30 cellular contexts compared by ENCODE assay signal in the genomic region with DNA sequence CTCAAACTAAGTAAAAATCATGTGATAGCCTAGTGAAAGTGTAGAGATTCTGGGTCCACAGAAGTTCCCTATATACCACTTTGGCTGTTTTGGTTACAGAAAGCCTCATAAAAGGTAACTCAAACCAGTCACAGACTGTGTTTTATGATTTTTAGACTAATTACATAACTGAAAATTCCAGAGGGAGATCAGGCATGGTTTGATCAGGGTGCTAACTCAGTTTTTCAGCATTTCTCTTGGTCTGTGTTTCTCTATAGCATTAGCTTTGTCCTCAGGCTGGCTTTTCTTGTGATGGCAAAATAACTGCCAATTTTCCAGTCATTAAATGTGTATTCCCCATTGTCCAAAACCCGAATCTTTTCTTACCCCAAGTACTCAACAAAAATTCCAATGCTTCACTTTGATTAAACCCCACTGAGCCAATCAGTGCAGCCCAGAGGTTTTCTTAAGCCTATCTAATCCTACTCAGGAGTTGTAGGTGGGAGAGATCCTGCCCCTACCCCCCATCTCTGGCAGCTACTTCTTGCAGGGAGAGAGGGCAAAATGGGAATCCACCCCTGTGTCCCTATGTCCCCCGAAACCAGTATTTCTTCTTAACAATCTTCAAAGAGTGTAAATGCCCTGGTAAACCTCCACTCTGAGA. TPM values are rescaled to one million over a fixed set of nuclear protein-coding genes. Genes with fewer than 3 reads are reported as not detected.
DNase-seq lines count a peak whose midpoint lies in the region; ATAC-seq, FAIRE-seq and TF ChIP-seq lines count a peak whose summit lies in the region.
"Had no signal": no experiment of that assay in that cellular context is flagged by ENCODE, and none has a peak within 500 bp of the region (broad histone marks: within the 10 kb centered on the region; RNA-seq: fewer than 3 reads in every experiment).

No MANE protein-coding gene starts in this region.

- H4K20me1 ChIP-seq in astrocyte (ENCODE audit: insufficient read depth, low read length) (no peaks in the 10 kb centered on the region), GM23248 (ENCODE audit: insufficient read depth) (no peaks in the 10 kb centered on the region)
- H4K20me1 ChIP-seq: BLaER1 treated with 17β-estradiol and CSF1 and Interleukin-3, amounts not matched to agents 10 nM and 100 nM had no signal

- H3K36me3 ChIP-seq in astrocyte (ENCODE audit: insufficient read depth, low read length) (no peaks in the 10 kb centered on the region), gastroesophageal sphincter (no peaks in the 10 kb centered on the region), sigmoid colon (no peaks in the 10 kb centered on the region), GM23248 (ENCODE audit: low read depth) (no peaks in the 10 kb centered on the region), body of pancreas (replicated peaks in 1 of 2; ENCODE audit: insufficient read depth in 1 of 2, low read depth in 2 of 2) (no peaks in the 10 kb centered on the region)
- H3K36me3 ChIP-seq: BLaER1 treated with 17β-estradiol and CSF1 and Interleukin-3, amounts not matched to agents 10 nM and 100 nM; pancreas; uterus had no signal

- H3K27ac ChIP-seq in astrocyte (ENCODE audit: low read depth, low read length) (no peak overlapping the region), gastroesophageal sphincter (peak overlapping the region in 3 of 4 donors; percentile 28 to 56 (median 39)), sigmoid colon (peak overlapping the region in 3 of 4 donors; percentile 25 to 44 (median 33)), GM23248 (no peak overlapping the region), body of pancreas (no peak overlapping the region)
- H3K27ac ChIP-seq: BLaER1 treated with 17β-estradiol and CSF1 and Interleukin-3, amounts not matched to agents 10 nM and 100 nM; pancreas; uterus had no signal

- H3K4me1 Mint-ChIP-seq in Calu3 (ENCODE audit: low read depth, unreplicated experiment) (peaks cover 26% of the 10 kb centered on the region), astrocyte (ENCODE audit: low read depth, unreplicated experiment) (no peaks in the 10 kb centered on the region)

- no TSS peak for BruUV-seq in Calu3 (replicated peaks; lab: Mats Ljungman, UMichigan)

- DNase-seq in Calu3 (no peak), astrocyte (ENCODE audit: low read depth) (no peak), sigmoid colon (no peak), GM23248 (no peak), DMS79 (lab: John Stamatoyannopoulos, UW) (no peak), body of pancreas (no peak)
- DNase-seq: ACHN; activated CD4-positive, alpha-beta T cell treated with anti-CD3 and anti-CD28 coated beads, Interleukin-2, amount 10 ng/mL, durations not matched to agents 24 days and 14 days; activated CD8-positive, alpha-beta memory T cell treated with anti-CD3 and anti-CD28 coated beads, Interleukin-2, amount 50 U/mL, for 48 hours; activated effector memory CD4-positive, alpha-beta T cell treated with anti-CD3 and anti-CD28 coated beads, Interleukin-2, amount 50 U/mL, for 16 hours; KBM-7; NCI-H1694 treated with DMSO at 0.1 percent for 48 hours; SHP77 treated with DMSO at 0.1 percent for 48 hours; stimulated activated CD4-positive, alpha-beta T cell treated with anti-CD3 and anti-CD28 coated beads, Interleukin-2, amount 100 ng/mL, for 48 hours; T-helper 1 cell; uterus had no signal

- H3K79me2 ChIP-seq in astrocyte (ENCODE audit: insufficient read depth, low read length) (no peaks in the 10 kb centered on the region), GM23248 (ENCODE audit: insufficient read depth) (no peaks in the 10 kb centered on the region)

- H3K36me3 Mint-ChIP-seq in Calu3 (ENCODE audit: insufficient read depth, unreplicated experiment) (peaks cover 21% of the 10 kb centered on the region), astrocyte (ENCODE audit: low read depth, unreplicated experiment) (no peaks in the 10 kb centered on the region)
- H3K36me3 Mint-ChIP-seq: naive thymus-derived CD8-positive, alpha-beta T cell had no signal

- H3K9me3 Mint-ChIP-seq in Calu3 (ENCODE audit: low read depth, unreplicated experiment) (peaks cover 3% of the 10 kb centered on the region), astrocyte (ENCODE audit: unreplicated experiment) (peaks cover 7% of the 10 kb centered on the region)
- H3K9me3 Mint-ChIP-seq: activated CD4-positive, alpha-beta T cell treated with anti-CD3 and anti-CD28 coated beads, Interleukin-2, amount 10 ng/mL, durations not matched to agents 24 days and 14 days; activated naive CD8-positive, alpha-beta T cell treated with anti-CD3 and anti-CD28 coated beads, Interleukin-2, amount 50 U/mL, for 24 hours; naive thymus-derived CD8-positive, alpha-beta T cell had no signal

- H3K4me3 Mint-ChIP-seq in Calu3 (ENCODE audit: low read depth, unreplicated experiment) (no peak overlapping the region), astrocyte (ENCODE audit: unreplicated experiment) (peak overlapping the region; percentile 16)
- H3K4me3 Mint-ChIP-seq: activated CD4-positive, alpha-beta T cell treated with anti-CD3 and anti-CD28 coated beads, Interleukin-2, amount 10 ng/mL, durations not matched to agents 24 days and 14 days; activated naive CD8-positive, alpha-beta T cell treated with anti-CD3 and anti-CD28 coated beads, Interleukin-2, amount 50 U/mL, for 24 hours; naive thymus-derived CD8-positive, alpha-beta T cell had no signal

- in situ Hi-C loops in GM23248 (cut with MboI): no loop called here

- TF ChIP-seq POLR2A in gastroesophageal sphincter (IDR thresholded peaks at IDR 0.05) (no peak), sigmoid colon (IDR thresholded peaks at IDR 0.05) (no peak), body of pancreas (IDR thresholded peaks at IDR 0.05) (no peak)

- H3K4me3 ChIP-seq in astrocyte (ENCODE audit: insufficient read depth, low read depth, low read length) (no peak overlapping the region), gastroesophageal sphincter (no peak overlapping the region), sigmoid colon (no peak overlapping the region), GM23248 (no peak overlapping the region), body of pancreas (no peak overlapping the region)
- H3K4me3 ChIP-seq: BLaER1 treated with 17β-estradiol and CSF1 and Interleukin-3, amounts not matched to agents 10 nM and 100 nM; pancreas; smooth muscle cell; uterus had no signal

- H3K27ac Mint-ChIP-seq in Calu3 (ENCODE audit: unreplicated experiment) (peak overlapping the region; percentile 94), astrocyte (ENCODE audit: unreplicated experiment) (no peak overlapping the region)
- H3K27ac Mint-ChIP-seq: activated CD4-positive, alpha-beta T cell treated with anti-CD3 and anti-CD28 coated beads, Interleukin-2, amount 10 ng/mL, durations not matched to agents 24 days and 14 days; activated naive CD8-positive, alpha-beta T cell treated with anti-CD3 and anti-CD28 coated beads, Interleukin-2, amount 50 U/mL, for 24 hours had no signal

- CTCF ChIA-PET in Calu3 (lab: Charles Lee): interaction anchor here (0.8 to 1.9 kb wide), 6 partner anchors 10 to 63 kb away, joined by 3 to 11 read pairs (median 4); a partner anchor contains a TSS

- H3K27me3 ChIP-seq in astrocyte (ENCODE audit: insufficient read depth, low read length) (no peaks in the 10 kb centered on the region), gastroesophageal sphincter (peaks cover 25% of the 10 kb centered on the region), sigmoid colon (no peaks in the 10 kb centered on the region), GM23248 (replicated peaks; ENCODE audit: insufficient read depth) (peaks cover 6% of the 10 kb centered on the region; the same call in 1 of the 2 replicates), body of pancreas (no peaks in the 10 kb centered on the region)
- H3K27me3 ChIP-seq: BLaER1 treated with 17β-estradiol and CSF1 and Interleukin-3, amounts not matched to agents 10 nM and 100 nM; pancreas; uterus had no signal

- H3K9me3 ChIP-seq in astrocyte (ENCODE audit: insufficient read depth, low read depth, low read length) (peaks cover 5% of the 10 kb centered on the region), gastroesophageal sphincter (no peaks in the 10 kb centered on the region), sigmoid colon (no peaks in the 10 kb centered on the region), GM23248 (ENCODE audit: low read depth) (no peaks in the 10 kb centered on the region), body of pancreas (no peaks in the 10 kb centered on the region)
- H3K9me3 ChIP-seq: pancreas, uterus had no signal

- whole genome bisulfite sequencing in gastroesophageal sphincter (ENCODE audit: low coverage in 1 of 2), 2 donors: 82% methylated on average over 1 of the region's 2 CpGs; no CpG with 5 or more reads in 1 of the 2 donors
- 47 to 49% methylated on average over 2 of the region's 2 CpGs for WGBS in sigmoid colon, 2 donors
- 45 to 50% methylated on average over 2 of the region's 2 CpGs for WGBS in GM23248 (ENCODE audit: low coverage in 1 of 2, low lambda C conversion rate in 2 of 2, missing lambda C conversion rate in 2 of 2), 2 experiments
- 48 to 50% methylated on average over 2 of the region's 2 CpGs for WGBS in body of pancreas, 2 donors

- H3K4me1 ChIP-seq in astrocyte (ENCODE audit: insufficient read depth, low read length) (no peaks in the 10 kb centered on the region), gastroesophageal sphincter (no peaks in the 10 kb centered on the region), sigmoid colon (no peaks in the 10 kb centered on the region), GM23248 (ENCODE audit: insufficient read depth) (no peaks in the 10 kb centered on the region), body of pancreas (peaks cover 7% of the 10 kb centered on the region)
- H3K4me1 ChIP-seq: pancreas, uterus had no signal

- H3K9me2 ChIP-seq in GM23248 (ENCODE audit: insufficient read depth): no peaks in the 10 kb centered on the region

- H3K9ac ChIP-seq in astrocyte (ENCODE audit: low read length): no peak overlapping the region
- no peak overlapping the region for H3K9ac ChIP-seq in GM23248
- H3K9ac ChIP-seq: BLaER1 treated with 17β-estradiol and CSF1 and Interleukin-3, amounts not matched to agents 10 nM and 100 nM had no signal

- H3K27me3 Mint-ChIP-seq in Calu3 (ENCODE audit: unreplicated experiment): no peaks in the 10 kb centered on the region
- peaks cover 5% of the 10 kb centered on the region for H3K27me3 Mint-ChIP-seq in astrocyte (ENCODE audit: low read depth, unreplicated experiment)

- TF ChIP-seq CTCF in Calu3 (IDR thresholded peaks at IDR 0.05; ENCODE audit: unreplicated experiment) (no peak), astrocyte (IDR thresholded peaks at IDR 0.05; ENCODE audit: insufficient read depth, low read depth, low read length) (no peak), gastroesophageal sphincter (IDR thresholded peaks at IDR 0.05) (no peak), sigmoid colon (IDR thresholded peaks at IDR 0.05) (no peak), body of pancreas (IDR thresholded peaks at IDR 0.05) (no peak)

- no peaks in the 10 kb centered on the region for H3F3A ChIP-seq in GM23248 (ENCODE audit: insufficient read depth)

- H2AFZ ChIP-seq in astrocyte (ENCODE audit: low read depth, low read length) (no peak overlapping the region), GM23248 (no peak overlapping the region)

- FAIRE-seq in astrocyte (lab: Jason Lieb, UNC): no peak
- FAIRE-seq: bronchial epithelial cell, endothelial cell of umbilical vein, GM18507, islet of Langerhans, pancreas had no signal

- H3K4me2 ChIP-seq in astrocyte (ENCODE audit: low read length) (no peak overlapping the region), GM23248 (ENCODE audit: unreplicated experiment) (no peak overlapping the region)
- H3K4me2 ChIP-seq: smooth muscle cell had no signal

- no peak for ATAC-seq in gastroesophageal sphincter
- ATAC-seq in body of pancreas: no peak
- ATAC-seq in HG02798 (IDR thresholded peaks at IDR 0.05; ENCODE audit: poor library complexity, unreplicated experiment): no peak
- ATAC-seq: naive thymus-derived CD8-positive, alpha-beta T cell; stimulated activated naive CD8-positive, alpha-beta T cell treated with anti-CD3 and anti-CD28 coated beads, Interleukin-15, Interleukin-2, amounts not matched to agents 100 U/mL and 50 U/mL, for 24 hours had no signal

- TF ChIP-seq EP300 in gastroesophageal sphincter (IDR thresholded peaks at IDR 0.05): no peak
- TF ChIP-seq EP300 in sigmoid colon (IDR thresholded peaks at IDR 0.05): no peak

- intact Hi-C loops in Calu3 (cut with micrococcal nuclease; ENCODE audit: unreplicated experiment): no loop called here
- intact Hi-C loops in sigmoid colon (cut with DNase I): no loop called here
- intact Hi-C loops in body of pancreas (cut with DNase I): no loop called here

RNA-seq across cellular contexts. Expression of a gene that starts 8.6 kb away (rescaled TPM):
- total RNA-seq in Calu3 (2022) (183 and 291 TPM in 2 replicates), astrocyte (not detected in 2 replicates), gastroesophageal sphincter (10 to 100 TPM in 1 of 4 donors, 1 to 10 TPM in 3; 1.2 to 38.8 (median 4.2) TPM), sigmoid colon (10 to 100 TPM in 2 of 4 donors, 1 to 10 TPM in 2; 3.7 to 15.3 (median 8.2) TPM), body of pancreas (10 to 100 TPM; 13.5 to 51.6 TPM)
- polyA plus RNA-seq in sigmoid colon (1,000 to 10,000 TPM; 2,472 to 3,333 (median 2,871) TPM), GM23248 (2016; fragmentation: Nextera tagmentation; extraction: Ambion mirVana) (not detected in 2 replicates)
- not detected in 2 replicates for total RNA-seq in GM23248 (2014; rRNA removed; shearing (Covaris generic))
- total RNA-seq: activated CD4-positive, alpha-beta T cell treated with anti-CD3 and anti-CD28 coated beads, Interleukin-2, amount 10 ng/mL, durations not matched to agents 24 days and 14 days; endothelial cell of umbilical vein; lung microvascular endothelial cell; naive thymus-derived CD8-positive, alpha-beta T cell had no signal
- polyA plus RNA-seq: endothelial cell of umbilical vein; naive thymus-derived CD8-positive, alpha-beta T cell had no signal

RNA-seq across cellular contexts. Expression of a gene that starts 27.8 kb away (rescaled TPM):
- total RNA-seq in Calu3 (2022) (0.42 and 0.68 TPM in 2 replicates), astrocyte (0.20 and 0.29 TPM in 2 replicates), gastroesophageal sphincter (10 to 100 TPM; 24.8 to 47.9 (median 36.2) TPM), sigmoid colon (10 to 100 TPM; 29.0 to 47.1 (median 35.1) TPM), body of pancreas (1 to 10 TPM; 1.6 to 3.9 TPM)
- polyA plus RNA-seq in sigmoid colon (10 to 100 TPM in 1 of 3 donors, 1 to 10 TPM in 2; 4.2 to 35.7 (median 9.0) TPM), GM23248 (2016; fragmentation: Nextera tagmentation; extraction: Ambion mirVana) (0.06 and 0.49 TPM in 2 replicates)
- total RNA-seq in GM23248 (2014; rRNA removed; shearing (Covaris generic)): 0.86 TPM in 1 of 2 replicates, not detected in the other
- total RNA-seq: bronchial epithelial cell, endothelial cell of umbilical vein, lung microvascular endothelial cell had no signal
- polyA plus RNA-seq: endothelial cell of umbilical vein had no signal

RNA-seq across cellular contexts. Expression of a gene that starts 31.6 kb away (rescaled TPM):
- 1.6 and 2.0 TPM in 2 replicates for total RNA-seq in Calu3 (2022)
- total RNA-seq in astrocyte: 0.52 and 1.1 TPM in 2 replicates
- total RNA-seq in gastroesophageal sphincter: 100 to 1,000 TPM in 1 of 4 donors, 10 to 100 TPM in 3; 42.8 to 140 (median 52.7) TPM
- 100 to 1,000 TPM in 1 of 4 donors, 10 to 100 TPM in 3; 39.1 to 107 (median 44.6) TPM for total RNA-seq in sigmoid colon
- 10 to 100 TPM in 2 of 3 donors, 1 to 10 TPM in 1; 6.0 to 57.7 (median 15.0) TPM for polyA plus RNA-seq in sigmoid colon
- 0.43 TPM in 1 of 2 replicates, not detected in the other for total RNA-seq in GM23248 (2014; rRNA removed; shearing (Covaris generic))
- polyA plus RNA-seq in GM23248 (2016; fragmentation: Nextera tagmentation; extraction: Ambion mirVana): 1.2 and 1.9 TPM in 2 replicates
- total RNA-seq in body of pancreas: 1 to 10 TPM; 1.6 to 9.1 TPM
- total RNA-seq: bronchial epithelial cell, dermis blood vessel endothelial cell, endothelial cell of umbilical vein, lung microvascular endothelial cell had no signal
- polyA plus RNA-seq: endothelial cell of umbilical vein had no signal

RNA-seq across cellular contexts. Expression of a gene that starts 36.0 kb away (rescaled TPM):
- total RNA-seq in Calu3 (2022) (0.90 and 1.3 TPM in 2 replicates), astrocyte (0.65 TPM in 1 of 2 replicates, not detected in the other), gastroesophageal sphincter (not detected), sigmoid colon (1 to 10 TPM in 1 of 4 donors, not detected in 3; 3.3 TPM), body of pancreas (1 to 10 TPM in 1 of 2 donors, under 1 TPM in 1; 0.52 to 1.3 TPM)
- polyA plus RNA-seq in sigmoid colon (1 to 10 TPM in 1 of 3 donors, not detected in 2; 1.7 TPM), GM23248 (2016; fragmentation: Nextera tagmentation; extraction: Ambion mirVana) (not detected in 2 replicates)
- total RNA-seq in GM23248 (2014; rRNA removed; shearing (Covaris generic)): not detected in 2 replicates
- total RNA-seq: bronchial epithelial cell, dermis blood vessel endothelial cell, endothelial cell of umbilical vein, lung microvascular endothelial cell, smooth muscle cell had no signal
- polyA plus RNA-seq: endothelial cell of umbilical vein, smooth muscle cell had no signal

RNA-seq across cellular contexts. Expression of a gene that starts 47.5 kb away (rescaled TPM):
- total RNA-seq in Calu3 (2022) (760 and 802 TPM in 2 replicates), astrocyte (96.9 and 108 TPM in 2 replicates), gastroesophageal sphincter (10 to 100 TPM; 18.8 to 42.5 (median 33.0) TPM), sigmoid colon (10 to 100 TPM; 20.1 to 32.4 (median 28.8) TPM), body of pancreas (10 to 100 TPM; 11.5 to 17.1 TPM)
- polyA plus RNA-seq in sigmoid colon (100 to 1,000 TPM in 1 of 3 donors, 10 to 100 TPM in 2; 18.5 to 102 (median 27.0) TPM), GM23248 (2016; fragmentation: Nextera tagmentation; extraction: Ambion mirVana) (496 and 515 TPM in 2 replicates)
- 209 and 233 TPM in 2 replicates for total RNA-seq in GM23248 (2014; rRNA removed; shearing (Covaris generic))

Comparison
In these comparisons a context has a peak if more than half of its experiments do, and no peak if none do; other contexts are left out.
1. H3K27ac ChIP-seq: peak in gastroesophageal sphincter (3 of 4) and sigmoid colon (3 of 4); none in astrocyte (single experiment), GM23248 (single experiment) and body of pancreas (0 of 4).
2. RNA of a gene that starts 27.8 kb away (total RNA-seq): 24.8 to 47.9 TPM in gastroesophageal sphincter and 29.0 to 47.1 TPM in sigmoid colon; 1.6 to 3.9 TPM in body of pancreas, 0.86 TPM in GM23248, 0.42 to 0.68 TPM in Calu3 and 0.20 to 0.29 TPM in astrocyte; every median in the first group is over 4 times any median in the second.